Comparison of ENCODE assay signal across 20 cellular contexts in the genomic region with DNA sequence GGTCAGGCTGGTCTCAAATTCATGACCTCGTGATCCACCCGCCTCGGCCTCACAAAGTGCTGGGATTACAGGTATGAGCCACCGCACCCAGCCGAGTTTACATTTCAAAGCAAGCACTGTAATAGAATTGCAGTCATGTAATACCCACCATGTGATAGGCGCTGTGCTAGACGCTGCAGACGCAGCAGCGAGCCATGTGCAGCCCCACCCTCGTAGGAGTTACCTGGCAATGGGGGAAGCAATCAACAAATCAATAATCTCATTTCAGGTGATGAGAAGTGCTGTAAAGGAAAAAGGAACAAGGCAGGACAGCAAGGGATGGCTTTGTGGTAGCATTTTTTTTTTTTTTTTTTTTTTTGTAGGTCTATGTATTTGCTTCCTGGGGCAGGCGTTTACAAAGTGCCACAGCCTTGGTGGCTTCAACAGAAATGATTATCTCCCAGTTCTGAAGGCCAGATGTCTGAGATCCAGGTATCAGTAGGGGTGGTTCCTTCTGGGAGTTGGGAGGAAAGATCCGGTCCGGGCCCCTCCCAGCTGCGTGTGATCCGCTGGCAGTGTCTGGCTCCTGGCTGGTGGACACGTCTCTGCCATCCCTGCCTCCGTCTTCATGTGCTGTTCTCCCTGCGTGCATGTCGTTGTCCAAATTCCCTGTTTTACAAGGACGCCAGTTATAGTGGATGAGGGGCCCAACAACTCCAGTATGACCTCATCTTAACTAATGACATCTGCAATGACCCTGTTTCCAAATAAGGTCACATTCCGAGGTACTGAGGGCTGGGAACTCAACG.
A peak's percentile ranks its signal among the peaks of the same experiment; 100 is the strongest.
DNase-seq lines count a peak whose midpoint lies in the region; ATAC-seq and TF ChIP-seq lines count a peak whose summit lies in the region.
"Had no signal": no experiment of that assay in that cellular context is flagged by ENCODE, and none has a peak within 500 bp of the region (broad histone marks: within the 10 kb centered on the region; RNA-seq: fewer than 3 reads in every experiment).

No MANE protein-coding gene starts in this region.

- H3K27me3 Mint-ChIP-seq in activated CD8-positive, alpha-beta memory T cell treated with anti-CD3 and anti-CD28 coated beads, Interleukin-2, amount 10 ng/mL, durations not matched to agents 7 days and 5 days = peaks cover 18% of the 10 kb centered on the region

- H3K27ac ChIP-seq in stomach = no peak overlapping the region
- H3K27ac ChIP-seq: HL-60, SJCRH30 had no signal

- peaks cover 1% of the 10 kb centered on the region for H3K9me3 Mint-ChIP-seq in activated CD8-positive, alpha-beta memory T cell treated with anti-CD3 and anti-CD28 coated beads, Interleukin-2, amount 10 ng/mL, durations not matched to agents 7 days and 5 days (ENCODE audit: low read depth)

- no peaks in the 10 kb centered on the region for H3K4me1 ChIP-seq in stomach

- H3K27me3 ChIP-seq in stomach = no peaks in the 10 kb centered on the region
- H3K27me3 ChIP-seq: MG63, SJCRH30 had no signal

- no peak overlapping the region for H3K4me3 Mint-ChIP-seq in activated CD8-positive, alpha-beta memory T cell treated with anti-CD3 and anti-CD28 coated beads, Interleukin-2, amount 10 ng/mL, durations not matched to agents 7 days and 5 days
- H3K4me3 Mint-ChIP-seq: CD4-positive, alpha-beta memory T cell had no signal

- H3K4me3 ChIP-seq in stomach = no peak overlapping the region
- H3K4me3 ChIP-seq: MG63, SJCRH30 had no signal

- DNase-seq in activated CD8-positive, alpha-beta memory T cell treated with anti-CD3 and anti-CD28 coated beads, Interleukin-2, amount 50 U/mL, for 48 hours = peak; percentile 22
- no peak for DNase-seq in activated CD8-positive, alpha-beta memory T cell treated with anti-CD3 and anti-CD28 coated beads, Interleukin-2, amount 10 ng/mL, durations not matched to agents 7 days and 5 days
- DNase-seq in left kidney (ENCODE audit: low read depth, low spot score) = peak; percentile 35
- DNase-seq in sciatic nerve (ENCODE audit: low spot score) = peak; percentile 19
- DNase-seq in activated effector memory CD4-positive, alpha-beta T cell treated with Interleukin-2 at 50 U/mL for 16 hours = no peak
- DNase-seq in stomach = no peak
- DNase-seq: CD4-positive, alpha-beta memory T cell; H7; Karpas-422; MG63; NCI-H1092; NCI-H1436 treated with DMSO at 0.1 percent for 48 hours; NCI-H2029; NCI-H345; NCI-H526 had no signal

- TF ChIP-seq CTCF in stomach (IDR thresholded peaks at IDR 0.05) = no peak

- no peaks in the 10 kb centered on the region for H3K36me3 Mint-ChIP-seq in activated CD8-positive, alpha-beta memory T cell treated with anti-CD3 and anti-CD28 coated beads, Interleukin-2, amount 10 ng/mL, durations not matched to agents 7 days and 5 days
- H3K36me3 Mint-ChIP-seq: CD4-positive, alpha-beta memory T cell had no signal

- H3K9me3 ChIP-seq in stomach = peaks cover 0 to 2% (median 0%) of the 10 kb centered on the region in 4 donors
- H3K9me3 ChIP-seq: MG63 had no signal

- no peak overlapping the region for H3K27ac Mint-ChIP-seq in activated CD8-positive, alpha-beta memory T cell treated with anti-CD3 and anti-CD28 coated beads, Interleukin-2, amount 10 ng/mL, durations not matched to agents 7 days and 5 days
- H3K27ac Mint-ChIP-seq: CD4-positive, alpha-beta memory T cell had no signal

- no peaks in the 10 kb centered on the region for H3K36me3 ChIP-seq in stomach
- H3K36me3 ChIP-seq: MG63, SJCRH30 had no signal

- no peak for ATAC-seq in activated CD8-positive, alpha-beta memory T cell treated with anti-CD3 and anti-CD28 coated beads, Interleukin-2, amount 10 ng/mL, durations not matched to agents 7 days and 5 days
- ATAC-seq in sciatic nerve (no peak), GM19023 (IDR thresholded peaks at IDR 0.05; ENCODE audit: unreplicated experiment) (no peak), GM19395 (IDR thresholded peaks at IDR 0.05; ENCODE audit: unreplicated experiment) (no peak)
- ATAC-seq: Panc1 had no signal

- TF ChIP-seq POLR2A in stomach (IDR thresholded peaks at IDR 0.05) = no peak

- intact Hi-C loops in sciatic nerve (cut with DNase I) (no loop called here), stomach (cut with DNase I; ENCODE audit: low total_unique reads) (no loop called here)

- WGBS in stomach, 5 donors = 82 to 87% (median 83%) methylated on average over 21 to 22 of the region's 22 CpGs

- CTCF ChIA-PET in activated CD8-positive, alpha-beta memory T cell treated with anti-CD3 and anti-CD28 coated beads, Interleukin-2, amount 10 ng/mL, durations not matched to agents 7 days and 5 days (lab: Charles Lee) = no interaction called here

- H3K4me1 Mint-ChIP-seq in activated CD8-positive, alpha-beta memory T cell treated with anti-CD3 and anti-CD28 coated beads, Interleukin-2, amount 10 ng/mL, durations not matched to agents 7 days and 5 days = no peaks in the 10 kb centered on the region

- no peak for TF ChIP-seq EP300 in stomach (IDR thresholded peaks at IDR 0.05)

Comparison
In these comparisons a context has a peak if more than half of its experiments do, and no peak if none do; other contexts are left out.
1. DNase-seq: peak in activated CD8-positive, alpha-beta memory T cell treated with anti-CD3 and anti-CD28 coated beads, Interleukin-2, amount 50 U/mL, for 48 hours (single experiment), left kidney (single experiment) and sciatic nerve (single experiment); none in activated CD8-positive, alpha-beta memory T cell treated with anti-CD3 and anti-CD28 coated beads, Interleukin-2, amount 10 ng/mL, durations not matched to agents 7 days and 5 days (single experiment), activated effector memory CD4-positive, alpha-beta T cell treated with Interleukin-2 at 50 U/mL for 16 hours (single experiment) and stomach (single experiment).